11 cellular contexts compared by ENCODE assay signal in genomic region chr4:3037957-3038451, GRCh38. TPM values are rescaled to one million over a fixed set of nuclear protein-coding genes. Genes with fewer than 3 reads are reported as not detected.
DNase-seq lines count a peak whose midpoint lies in the region; ATAC-seq and TF ChIP-seq lines count a peak whose summit lies in the region.
"Had no signal": no experiment of that assay in that cellular context is flagged by ENCODE, and none has a peak within 500 bp of the region (broad histone marks: within the 10 kb centered on the region; RNA-seq: fewer than 3 reads in every experiment).

No MANE protein-coding gene starts in this region.

- H3K4me3 Mint-ChIP-seq in MCF 10A (ENCODE audit: unreplicated experiment) = no peak overlapping the region
- peak overlapping the region; percentile 48 for H3K4me3 Mint-ChIP-seq in activated CD8-positive, alpha-beta T cell treated with anti-CD3 and anti-CD28 coated beads for 36 hours

- POLR2A ChIA-PET in MCF 10A (lab: Yijun Ruan, JAX) = interaction anchor here (0.6 to 2.0 kb wide), 6 partner anchors 28 to 156 kb away, joined by 3 to 9 read pairs (median 4); partner anchors contain the start of genes GRK4 and NOP14
- POLR2A ChIA-PET in activated CD8-positive, alpha-beta T cell treated with anti-CD3 and anti-CD28 coated beads for 36 hours (lab: Charles Lee) = interaction anchor here (2.3 kb wide), 1 partner anchor 76 kb away, joined by 8 read pairs; no protein-coding TSS in a partner anchor

- peak; percentile 8 for ATAC-seq in activated CD8-positive, alpha-beta T cell treated with anti-CD3 and anti-CD28 coated beads for 36 hours
- ATAC-seq in HG02884 (IDR thresholded peaks at IDR 0.05; ENCODE audit: unreplicated experiment) = no peak
- no peak for ATAC-seq in HG02678 (IDR thresholded peaks at IDR 0.05; ENCODE audit: unreplicated experiment)

- H3K36me3 ChIP-seq in breast epithelium = no peaks in the 10 kb centered on the region

- H3K4me1 Mint-ChIP-seq in MCF 10A (ENCODE audit: insufficient read depth, unreplicated experiment) = peaks cover 10% of the 10 kb centered on the region
- peaks cover 31% of the 10 kb centered on the region for H3K4me1 Mint-ChIP-seq in activated CD8-positive, alpha-beta T cell treated with anti-CD3 and anti-CD28 coated beads for 36 hours (ENCODE audit: low read depth)

- no peak overlapping the region for H3K27ac ChIP-seq in breast epithelium

- intact Hi-C loops in breast epithelium (cut with DNase I; ENCODE audit: low total_unique reads) (no loop called here), MCF 10A (cut with micrococcal nuclease) (loop anchor here (1.0 kb wide), 3 partner anchors 28 to 75 kb away; partner anchors contain the start of genes GRK4 and NOP14), lower leg skin (cut with DNase I; ENCODE audit: low total_unique reads) (no loop called here)
- intact Hi-C loops in activated CD8-positive, alpha-beta T cell treated with anti-CD3 and anti-CD28 coated beads for 36 hours (cut with micrococcal nuclease) = loop anchor here (5.0 kb wide), 1 partner anchor 61 kb away; no protein-coding TSS in a partner anchor

- CTCF ChIA-PET in MCF 10A (lab: Yijun Ruan, JAX) = interaction anchor here (0.6 to 5.8 kb wide), 14 partner anchors 9 to 274 kb away, joined by 3 to 80 read pairs (median 5); partner anchors contain the start of genes GRK4 and NOP14
- CTCF ChIA-PET in activated CD8-positive, alpha-beta T cell treated with anti-CD3 and anti-CD28 coated beads for 36 hours (lab: Charles Lee) = interaction anchor here (0.7 to 3.5 kb wide), 12 partner anchors 9 to 256 kb away, joined by 3 to 14 read pairs (median 4); partner anchors contain the start of genes GRK4 and NOP14

- no peaks in the 10 kb centered on the region for H3K9me3 ChIP-seq in breast epithelium

- no peaks in the 10 kb centered on the region for H3K9me3 Mint-ChIP-seq in MCF 10A (ENCODE audit: unreplicated experiment)
- H3K9me3 Mint-ChIP-seq in activated CD8-positive, alpha-beta T cell treated with anti-CD3 and anti-CD28 coated beads for 36 hours = no peaks in the 10 kb centered on the region

- TF ChIP-seq POLR2A in breast epithelium (IDR thresholded peaks at IDR 0.05) (no peak), lower leg skin (IDR thresholded peaks at IDR 0.05) (no peak)

- TF ChIP-seq CTCF in breast epithelium (IDR thresholded peaks at IDR 0.05) (no peak), MCF 10A (IDR thresholded peaks at IDR 0.05; ENCODE audit: unreplicated experiment) (no peak), lower leg skin (IDR thresholded peaks at IDR 0.05) (no peak)
- no peak for TF ChIP-seq CTCF in activated CD8-positive, alpha-beta T cell treated with anti-CD3 and anti-CD28 coated beads for 36 hours (IDR thresholded peaks at IDR 0.05)

- DNase-seq in breast epithelium (ENCODE audit: low spot score in 2 of 2) (no peak), MCF 10A (ENCODE audit: unreplicated experiment) (no peak), hepatic stellate cell (ENCODE audit: low spot score) (peak; percentile 55), lower leg skin (ENCODE audit: low spot score in 2 of 2) (no peak)
- peak; percentile 39 for DNase-seq in activated CD8-positive, alpha-beta T cell treated with anti-CD3 and anti-CD28 coated beads for 36 hours
- no peak for DNase-seq in effector CD4-positive, alpha-beta T cell

- no peaks in the 10 kb centered on the region for H3K27me3 Mint-ChIP-seq in MCF 10A (ENCODE audit: insufficient read depth, unreplicated experiment)
- H3K27me3 Mint-ChIP-seq in activated CD8-positive, alpha-beta T cell treated with anti-CD3 and anti-CD28 coated beads for 36 hours = peaks cover 12% of the 10 kb centered on the region

- H3K4me3 ChIP-seq in breast epithelium = peak overlapping the region in 2 of 3 donors; percentile 11 to 37
- no peak overlapping the region for H3K4me3 ChIP-seq in lower leg skin (ENCODE audit: low read depth, poor library complexity, severe bottlenecking)

- H3K27me3 ChIP-seq in breast epithelium = no peaks in the 10 kb centered on the region

- no peaks in the 10 kb centered on the region for H3K36me3 Mint-ChIP-seq in MCF 10A (ENCODE audit: insufficient read depth, unreplicated experiment)
- H3K36me3 Mint-ChIP-seq in activated CD8-positive, alpha-beta T cell treated with anti-CD3 and anti-CD28 coated beads for 36 hours (ENCODE audit: low read depth) = no peaks in the 10 kb centered on the region

- H3K27ac Mint-ChIP-seq in MCF 10A (ENCODE audit: low read depth, unreplicated experiment) = no peak overlapping the region
- no peak overlapping the region for H3K27ac Mint-ChIP-seq in activated CD8-positive, alpha-beta T cell treated with anti-CD3 and anti-CD28 coated beads for 36 hours

- 31 to 36% methylated on average over 6 of the region's 6 CpGs for WGBS in lower leg skin, 2 donors

- peaks cover 0 to 4% of the 10 kb centered on the region in 2 donors for H3K4me1 ChIP-seq in breast epithelium

- no TSS peak for BruUV-seq in MCF 10A (replicated peaks; lab: Mats Ljungman, UMichigan)

RNA-seq across cellular contexts. Expression of gene HTT-AS, which starts 36.3 kb away (rescaled TPM):
- total RNA-seq in breast epithelium = not detected
- not detected in 2 replicates for total RNA-seq in MCF 10A (2022)
- total RNA-seq in activated CD8-positive, alpha-beta T cell treated with anti-CD3 and anti-CD28 coated beads for 36 hours = not detected
- not detected for total RNA-seq in lower leg skin
- total RNA-seq: bronchial epithelial cell; T-helper 2 cell treated with Interferon-gamma antibody and Interleukin-4, amounts not matched to agents 100 ng/mL and 5 ng/mL, for 36 hours; urinary bladder had no signal

RNA-seq across cellular contexts. Expression of gene HTT, which starts 36.5 kb away (rescaled TPM):
- total RNA-seq in breast epithelium = 10 to 100 TPM; 53.8 to 71.1 (median 55.1) TPM
- 47.4 and 54.4 TPM in 2 replicates for total RNA-seq in MCF 10A (2022)
- 10 to 100 TPM; 54.2 to 56.5 TPM for total RNA-seq in activated CD8-positive, alpha-beta T cell treated with anti-CD3 and anti-CD28 coated beads for 36 hours
- 100 to 1,000 TPM in 1 of 4 donors, 10 to 100 TPM in 3; 28.9 to 141 (median 42.0) TPM for total RNA-seq in lower leg skin

Comparison
In these comparisons a context has a peak if more than half of its experiments do, and no peak if none do; other contexts are left out.
1. intact Hi-C loops: an anchor here in MCF 10A (1.0 kb wide) and activated CD8-positive, alpha-beta T cell treated with anti-CD3 and anti-CD28 coated beads for 36 hours (5.0 kb wide); none called in breast epithelium and lower leg skin.
2. DNase-seq: peak in activated CD8-positive, alpha-beta T cell treated with anti-CD3 and anti-CD28 coated beads for 36 hours (single experiment) and hepatic stellate cell (single experiment); none in breast epithelium (0 of 2), MCF 10A (single experiment), effector CD4-positive, alpha-beta T cell (single experiment) and lower leg skin (0 of 2).